In genomic region chrX:31301941-31302340, GRCh38 we compare ENCODE assay signal across 32 cellular contexts.
"Had no signal": no experiment of that assay in that cellular context is flagged by ENCODE, and none has a peak within 500 bp of the region (broad histone marks: within the 10 kb centered on the region; RNA-seq: fewer than 3 reads in every experiment).

No MANE protein-coding gene starts in this region.

- H3K4me1 ChIP-seq: left lung, lower lobe of right lung, pancreas, prostate gland, stomach, testis, thyroid gland, transverse colon, upper lobe of left lung, vagina had no signal

- ATAC-seq: left colon; left lung; lower lobe of right lung; mucosa of descending colon; naive thymus-derived CD4-positive, alpha-beta T cell; natural killer cell treated with Interleukin-12 subunit alpha and Interleukin-12 subunit beta and Interleukin-15 and Interleukin-18, amount 100 ng/mL, for 72 hours; pancreas; right cardiac atrium; stimulated activated memory B cell treated with anti-CD40 and anti-IgM and Interleukin-4, amounts not matched to agents 10 μg/mL and 1 μg/mL and 100 μg/mL, for 72 hours had no signal

- H3K4me2 ChIP-seq: smooth muscle cell had no signal

- H3K27me3 ChIP-seq: left lung, pancreas, stomach, testis, thyroid gland, transverse colon, upper lobe of left lung, vagina had no signal

- FAIRE-seq: islet of Langerhans had no signal

- DNase-seq: hypothalamus; immature natural killer cell; kidney; left colon; left lung; lower lobe of right lung; mammary epithelial cell; mesenchymal stem cell; midbrain; mucosa of descending colon; naive thymus-derived CD4-positive, alpha-beta T cell; nucleus accumbens; pancreas; posterior cingulate gyrus; retina; right cardiac atrium; stimulated activated CD4-positive, alpha-beta T cell treated with anti-CD3 and anti-CD28 coated beads, Interleukin-1b, Interleukin-23, amount 100 ng/mL, for 48 hours; stimulated activated CD4-positive, alpha-beta T cell treated with anti-CD3 and anti-CD28 coated beads, Interleukin-2, amount 100 ng/mL, for 48 hours; stimulated activated CD4-positive, alpha-beta T cell treated with anti-CD3 and anti-CD28 coated beads, Interleukin-4, amount 100 ng/mL, for 4 hours; stimulated activated CD8-positive, alpha-beta memory T cell treated with anti-CD3 and anti-CD28 coated beads, Interleukin-4, amount 100 ng/mL, for 48 hours; stimulated activated naive CD4-positive, alpha-beta T cell treated with Interleukin-2 at 50 U/mL for 16 hours; stomach; testis; thyroid gland; transverse colon; upper lobe of left lung had no signal

- H3K27ac ChIP-seq: left lung, lower lobe of right lung, pancreas, prostate gland, stomach, testis, thyroid gland, transverse colon, upper lobe of left lung, vagina had no signal

- H3K4me3 ChIP-seq: left lung, lower lobe of right lung, mucosa of descending colon, pancreas, prostate gland, smooth muscle cell, stomach, testis, thyroid gland, transverse colon, upper lobe of left lung, vagina had no signal

- H3K36me3 ChIP-seq: left lung, lower lobe of right lung, pancreas, prostate gland, stomach, thyroid gland, transverse colon, upper lobe of left lung, vagina had no signal
